13 cellular contexts compared by ENCODE assay signal in genomic region chr18:51275712-51276473, GRCh38.
DNase-seq lines count a peak whose midpoint lies in the region; ATAC-seq, FAIRE-seq and TF ChIP-seq lines count a peak whose summit lies in the region.
"Had no signal": no experiment of that assay in that cellular context is flagged by ENCODE, and none has a peak within 500 bp of the region (broad histone marks: within the 10 kb centered on the region; RNA-seq: fewer than 3 reads in every experiment).

No MANE protein-coding gene starts in this region.

- POLR2A ChIA-PET in K562 (lab: Yijun Ruan, JAX) = interaction anchor here (0.6 kb wide), 1 partner anchor 534 kb away, joined by 4 read pairs; no protein-coding TSS in a partner anchor

- H3K9me3 Mint-ChIP-seq in progenitor cell of endocrine pancreas (ENCODE audit: low read depth) = no peaks in the 10 kb centered on the region

- peaks cover 38% of the 10 kb centered on the region for H3K4me1 ChIP-seq in KMS-11 (ENCODE audit: low read depth, poor library complexity, severe bottlenecking)
- H3K4me1 ChIP-seq in K562 (replicated peaks in 1 of 2; ENCODE audit: control insufficient read depth in 2 of 2, insufficient read depth in 2 of 2, low read length in 2 of 2) = no peaks in the 10 kb centered on the region; a peak in 1 of 5 replicates
- H3K4me1 ChIP-seq in keratinocyte (ENCODE audit: control insufficient read depth, extremely low read depth, insufficient read depth, low read length) = no peaks in the 10 kb centered on the region

- no peak for TF ChIP-seq POLR2A in K562 (conservative IDR thresholded peaks at IDR 0.05)

- no peaks in the 10 kb centered on the region for H3K9me3 ChIP-seq in K562 (replicated peaks; ENCODE audit: control insufficient read depth, insufficient read depth, low read depth, low read length)
- H3K9me3 ChIP-seq in keratinocyte (ENCODE audit: control insufficient read depth, low read depth, low read length) = no peaks in the 10 kb centered on the region
- H3K9me3 ChIP-seq: esophagus muscularis mucosa had no signal

- peak overlapping the region; percentile 51 for H3K27ac ChIP-seq in KMS-11
- H3K27ac ChIP-seq in K562 (ENCODE audit: extremely low read depth, low read depth, low read length) = no peak overlapping the region
- H3K27ac ChIP-seq in keratinocyte (ENCODE audit: control insufficient read depth, insufficient read depth, low read length) = no peak overlapping the region
- H3K27ac ChIP-seq: esophagus muscularis mucosa had no signal

- peaks cover 10% of the 10 kb centered on the region for H3K4me1 Mint-ChIP-seq in progenitor cell of endocrine pancreas (ENCODE audit: low read depth)

- H3K36me3 Mint-ChIP-seq in progenitor cell of endocrine pancreas (ENCODE audit: insufficient read depth) = no peaks in the 10 kb centered on the region

- intact Hi-C loops in K562 (cut with micrococcal nuclease) = loop anchor here (10.0 kb wide), 1 partner anchor 99 kb away; no protein-coding TSS in a partner anchor

- H3K27ac Mint-ChIP-seq in progenitor cell of endocrine pancreas = no peak overlapping the region

- DNase-seq in AG20443 (ENCODE audit: low spot score) = peak; percentile 17
- DNase-seq in K562 (ENCODE audit: extremely low read depth in 1 of 4, low spot score in 3 of 4) = peak in 1 of 4 experiments; percentile 5
- DNase-seq in keratinocyte (ENCODE audit: low read depth, low spot score) = no peak
- DNase-seq in progenitor cell of endocrine pancreas (ENCODE audit: low spot score, unreplicated experiment) = no peak
- no peak for DNase-seq in HT-29 (ENCODE audit: low spot score)
- DNase-seq: activated CD4-positive, alpha-beta T cell treated with anti-CD3 and anti-CD28 coated beads for 4 hours; islet precursor cell; stimulated activated CD4-positive, alpha-beta T cell treated with anti-CD3 and anti-CD28 coated beads, Interleukin-15, amount 100 ng/mL, for 24 hours had no signal

- H2AFZ ChIP-seq in KMS-11 (ENCODE audit: low read depth) (peak overlapping the region; percentile 27; the same call in 1 of the 2 replicates), K562 (ENCODE audit: low read depth, low read length) (no peak overlapping the region), keratinocyte (ENCODE audit: control insufficient read depth, low read length) (no peak overlapping the region)

- H4K20me1 ChIP-seq in KMS-11 (ENCODE audit: insufficient read depth) = no peaks in the 10 kb centered on the region
- no peaks in the 10 kb centered on the region for H4K20me1 ChIP-seq in K562 (replicated peaks; ENCODE audit: control insufficient read depth, insufficient read depth, low read length)
- H4K20me1 ChIP-seq in keratinocyte (ENCODE audit: control insufficient read depth, extremely low read depth, insufficient read depth, low read length) = no peaks in the 10 kb centered on the region

- no peaks in the 10 kb centered on the region for H3K79me2 ChIP-seq in KMS-11 (ENCODE audit: insufficient read depth, low read depth)
- H3K79me2 ChIP-seq in K562 (ENCODE audit: control insufficient read depth, insufficient read depth, low read length) = no peaks in the 10 kb centered on the region
- no peaks in the 10 kb centered on the region for H3K79me2 ChIP-seq in keratinocyte (ENCODE audit: control insufficient read depth, insufficient read depth, low read length)

- WGBS in K562 (ENCODE audit: insufficient coverage, low coverage, missing lambda C conversion rate) = 13% methylated on average over 6 of the region's 6 CpGs

- TF ChIP-seq CTCF in KMS-11 (conservative IDR thresholded peaks at IDR 0.05; ENCODE audit: low read depth, low read length) = no peak
- no peak for TF ChIP-seq CTCF in K562 (IDR thresholded peaks at IDR 0.05 in 2 of 3, conservative IDR thresholded peaks at IDR 0.05 in 1 of 3; ENCODE audit: insufficient read depth in 2 of 3, low read depth in 1 of 3, low read length in 3 of 3)
- no peak for TF ChIP-seq CTCF in keratinocyte (optimal IDR thresholded peaks at IDR 0.05 in 1 of 3, IDR thresholded peaks at IDR 0.05 in 1 of 3, conservative IDR thresholded peaks at IDR 0.05 in 1 of 3; ENCODE audit: extremely low read depth in 1 of 3, insufficient read depth in 2 of 3, low read length in 3 of 3)
- no peak for TF ChIP-seq CTCF in progenitor cell of endocrine pancreas (IDR thresholded peaks at IDR 0.05; ENCODE audit: unreplicated experiment)

- in situ Hi-C loops in K562 (cut with MboI) = no loop called here

- CTCF ChIA-PET in K562 (lab: Yijun Ruan, JAX; ENCODE audit: low intra/inter-chr PET ratio) = interaction anchor here (0.6 kb wide), 1 partner anchor 104 kb away, joined by 3 read pairs; no protein-coding TSS in a partner anchor

- H3K36me3 ChIP-seq in KMS-11 (ENCODE audit: insufficient read depth) (no peaks in the 10 kb centered on the region), K562 (ENCODE audit: control insufficient read depth, insufficient read depth, low read length) (no peaks in the 10 kb centered on the region), keratinocyte (ENCODE audit: control insufficient read depth in 2 of 2, extremely low read depth in 1 of 2, insufficient read depth in 2 of 2, low read length in 2 of 2) (no peaks in the 10 kb centered on the region)
- H3K36me3 ChIP-seq: esophagus muscularis mucosa had no signal

- TF ChIP-seq RAD21 in K562 (CRISPR knock-in tag; conservative IDR thresholded peaks at IDR 0.05 in 1 of 2, IDR thresholded peaks at IDR 0.05 in 1 of 2) = no peak

- H3K27me3 ChIP-seq in KMS-11 (ENCODE audit: insufficient read depth, low read depth) (no peaks in the 10 kb centered on the region), K562 (ENCODE audit: control insufficient read depth in 2 of 2, insufficient read depth in 2 of 2, low read length in 2 of 2) (no peaks in the 10 kb centered on the region; a peak in 1 of 5 replicates), keratinocyte (ENCODE audit: control insufficient read depth, extremely low read depth, insufficient read depth, low read length) (no peaks in the 10 kb centered on the region)
- H3K27me3 ChIP-seq: esophagus muscularis mucosa had no signal

- dilution Hi-C loops in keratinocyte (cut with MboI; ENCODE audit: extremely low pct_ligation_motif_present, low sequenced_read_pairs) = no loop called here

- TF ChIP-seq EP300 in K562 (IDR thresholded peaks at IDR 0.05; ENCODE audit: low read length) = no peak

- H3K9me1 ChIP-seq in K562 (ENCODE audit: control insufficient read depth, insufficient read depth, low read length) (no peaks in the 10 kb centered on the region), keratinocyte (ENCODE audit: control insufficient read depth, extremely low read depth, insufficient read depth, low read length) (no peaks in the 10 kb centered on the region)

- FAIRE-seq in K562 (lab: Jason Lieb, UNC) = no peak
- FAIRE-seq in keratinocyte (lab: Jason Lieb, UNC) = peak; percentile 60

- BruUV-seq in K562 (replicated peaks; lab: Mats Ljungman, UMichigan) = no TSS peak

- H3K9ac ChIP-seq in KMS-11 = peak overlapping the region; percentile 17; the same call in 1 of the 2 replicates
- no peak overlapping the region for H3K9ac ChIP-seq in K562 (ENCODE audit: insufficient read depth in 1 of 2, low read depth in 2 of 2, low read length in 2 of 2)
- no peak overlapping the region for H3K9ac ChIP-seq in keratinocyte (ENCODE audit: control insufficient read depth, extremely low read depth, insufficient read depth, low read length)

- no peak overlapping the region for H3K4me3 Mint-ChIP-seq in progenitor cell of endocrine pancreas (ENCODE audit: low read depth)
- H3K4me3 Mint-ChIP-seq: neural crest cell had no signal

- H3K27me3 Mint-ChIP-seq in progenitor cell of endocrine pancreas = peaks cover 5% of the 10 kb centered on the region

- ATAC-seq in K562 (no peak), GM18502 (IDR thresholded peaks at IDR 0.05; ENCODE audit: poor library complexity, unreplicated experiment) (no peak), GM19467 (IDR thresholded peaks at IDR 0.05; ENCODE audit: unreplicated experiment) (no peak)

- H3K4me3 ChIP-seq in KMS-11 (IDR thresholded peaks at IDR 0.05; ENCODE audit: insufficient read depth, low read depth, low read length) (no peak overlapping the region), K562 (no peak overlapping the region), keratinocyte (ENCODE audit: control insufficient read depth in 2 of 3, extremely low read depth in 1 of 3, insufficient read depth in 2 of 3, low read depth in 1 of 3, low read length in 3 of 3) (no peak overlapping the region)
- H3K4me3 ChIP-seq: esophagus muscularis mucosa had no signal

- H3K4me2 ChIP-seq in KMS-11 (peak overlapping the region; percentile 48), K562 (ENCODE audit: insufficient read depth, low read length) (no peak overlapping the region), keratinocyte (ENCODE audit: control insufficient read depth, extremely low read depth, insufficient read depth, low read depth, low read length) (no peak overlapping the region)

TF ChIP-seq in K562, 482 proteins besides CTCF, POLR2A, EP300 and RAD21:
- TF ChIP-seq NFIX (CRISPR knock-in tag; IDR thresholded peaks at IDR 0.05; ENCODE audit: low read depth) (peak; percentile 28; the same call in 1 of the 2 replicates), CEBPG (CRISPR knock-in tag; IDR thresholded peaks at IDR 0.05) (no peak), CEBPG (tag; conservative IDR thresholded peaks at IDR 0.05 in 1 of 2, IDR thresholded peaks at IDR 0.05 in 1 of 2) (peak; percentile 83 to 87), SRF (CRISPR knock-in tag; IDR thresholded peaks at IDR 0.05) (no peak), ZNF766 (CRISPR knock-in tag; conservative IDR thresholded peaks at IDR 0.05) (peak; percentile 27; the same call in 1 of the 2 replicates), NFIC (IDR thresholded peaks at IDR 0.05) (peak; percentile 38; the same call in 1 of the 2 replicates)
